In the genomic region with DNA sequence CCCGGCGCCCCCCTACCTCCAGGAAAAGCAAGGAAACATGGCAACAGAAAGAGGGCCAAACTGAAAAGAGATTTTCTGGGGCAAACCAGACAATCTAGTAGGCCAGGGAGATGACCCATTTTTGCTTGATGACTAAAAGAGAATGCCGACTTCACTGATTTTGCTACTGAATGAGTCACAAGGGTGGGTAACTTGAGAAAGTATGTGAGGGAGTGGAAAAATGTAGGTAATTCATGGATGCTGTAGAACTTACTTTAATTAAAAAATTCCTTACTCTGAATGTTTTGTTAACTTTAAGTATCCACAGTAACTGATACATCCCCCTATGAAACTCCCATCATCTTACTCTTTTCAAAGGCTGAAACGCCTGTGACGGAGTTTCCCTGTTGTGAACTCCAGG, we compare ENCODE assay signal across 13 cellular contexts. TPM values are rescaled to one million over a fixed set of nuclear protein-coding genes. Genes with fewer than 3 reads are reported as not detected.
DNase-seq lines count a peak whose midpoint lies in the region; ATAC-seq, FAIRE-seq and TF ChIP-seq lines count a peak whose summit lies in the region.
"Had no signal": no experiment of that assay in that cellular context is flagged by ENCODE, and none has a peak within 500 bp of the region (broad histone marks: within the 10 kb centered on the region; RNA-seq: fewer than 3 reads in every experiment).

No MANE protein-coding gene starts in this region.

- H2BK15ac ChIP-seq in mesenchymal stem cell (ENCODE audit: low read depth, poor library complexity, severe bottlenecking) = no peak overlapping the region

- TF ChIP-seq POLR2A in K562 (conservative IDR thresholded peaks at IDR 0.05) = no peak

- TF ChIP-seq CTCF in AG04450 (IDR thresholded peaks at IDR 0.05; ENCODE audit: low read depth, low read length) = no peak
- TF ChIP-seq CTCF in K562 (IDR thresholded peaks at IDR 0.05 in 2 of 3, conservative IDR thresholded peaks at IDR 0.05 in 1 of 3; ENCODE audit: insufficient read depth in 2 of 3, low read depth in 1 of 3, low read length in 3 of 3) = no peak

- H3K4ac ChIP-seq in mesenchymal stem cell (ENCODE audit: low read depth in 1 of 2, low read length in 2 of 2) = no peak overlapping the region

- 52% methylated on average over 5 of the region's 5 CpGs for WGBS in K562 (ENCODE audit: insufficient coverage, low coverage, missing lambda C conversion rate)
- 56% methylated on average over 5 of the region's 5 CpGs for WGBS in mesenchymal stem cell

- no peak for TF ChIP-seq RAD21 in K562 (CRISPR knock-in tag; conservative IDR thresholded peaks at IDR 0.05 in 1 of 2, IDR thresholded peaks at IDR 0.05 in 1 of 2)

- H3K4me3 ChIP-seq in AG04450 (ENCODE audit: low read depth, low read length) (no peak overlapping the region), K562 (no peak overlapping the region), mesenchymal stem cell (ENCODE audit: insufficient read depth in 1 of 2, low read depth in 1 of 2, low read length in 2 of 2) (no peak overlapping the region)
- H3K4me3 ChIP-seq: Peyer's patch, thoracic aorta had no signal

- H2BK5ac ChIP-seq in mesenchymal stem cell (ENCODE audit: low read depth, low read length, poor library complexity, severe bottlenecking) = no peak overlapping the region

- in situ Hi-C loops in K562 (cut with MboI) = no loop called here

- peaks cover 9% of the 10 kb centered on the region for H3K79me1 ChIP-seq in mesenchymal stem cell (replicated peaks; ENCODE audit: low read length, poor library complexity, severe bottlenecking)

- no peak overlapping the region for H3K4me2 ChIP-seq in K562 (ENCODE audit: insufficient read depth, low read length)
- H3K4me2 ChIP-seq in mesenchymal stem cell (ENCODE audit: low read length, poor library complexity, severe bottlenecking) = no peak overlapping the region

- H3K9me3 ChIP-seq in AG04450 (ENCODE audit: control insufficient read depth, insufficient read depth, low read length) = no peaks in the 10 kb centered on the region
- no peaks in the 10 kb centered on the region; the same call in 1 of the 2 replicates for H3K9me3 ChIP-seq in K562 (replicated peaks; ENCODE audit: control insufficient read depth, insufficient read depth, low read depth, low read length)
- no peaks in the 10 kb centered on the region for H3K9me3 ChIP-seq in mesenchymal stem cell (ENCODE audit: control insufficient read depth, low read length)
- H3K9me3 ChIP-seq: Peyer's patch, thoracic aorta had no signal

- H3K14ac ChIP-seq in mesenchymal stem cell (ENCODE audit: low read length in 2 of 2) = no peak overlapping the region

- H4K8ac ChIP-seq in mesenchymal stem cell (ENCODE audit: low read length) = no peak overlapping the region

- H2AFZ ChIP-seq in K562 (ENCODE audit: low read depth, low read length) (no peak overlapping the region), mesenchymal stem cell (ENCODE audit: low read depth, low read length) (no peak overlapping the region)

- FAIRE-seq in K562 (lab: Jason Lieb, UNC) = no peak

- H4K91ac ChIP-seq in mesenchymal stem cell (ENCODE audit: low read length) = no peak overlapping the region

- H3K36me3 ChIP-seq in K562 (ENCODE audit: control insufficient read depth, insufficient read depth, low read length) (peaks cover 3% of the 10 kb centered on the region; the same call in 2 of the 3 replicates), mesenchymal stem cell (ENCODE audit: control insufficient read depth in 1 of 2, insufficient read depth in 2 of 2, low read depth in 1 of 2, low read length in 2 of 2) (no peaks in the 10 kb centered on the region)
- H3K36me3 ChIP-seq: Peyer's patch, thoracic aorta had no signal

- intact Hi-C loops in K562 (cut with micrococcal nuclease) = no loop called here

- DNase-seq in AG04450 (ENCODE audit: low read depth, low spot score) (peak; percentile 43), K562 (ENCODE audit: extremely low read depth in 1 of 4, low spot score in 3 of 4) (no peak), mesenchymal stem cell (peak; percentile 80), NCI-H2107 treated with DMSO at 0.1 percent for 48 hours (lab: John Stamatoyannopoulos, UW; ENCODE audit: unreplicated experiment) (no peak), NCI-H2196 (lab: John Stamatoyannopoulos, UW; ENCODE audit: unreplicated experiment) (no peak), DMS79 treated with DMSO at 0.1 percent for 48 hours (lab: John Stamatoyannopoulos, UW) (no peak)
- DNase-seq: activated CD4-positive, CD25-positive, alpha-beta regulatory T cell treated with anti-CD3 and anti-CD28 coated beads, Interleukin-2, amount 50 U/mL, for 72 hours; foreskin melanocyte; NCI-H1417 treated with DMSO at 0.1 percent for 48 hours; Peyer's patch had no signal

- H4K20me1 ChIP-seq in K562 (replicated peaks; ENCODE audit: control insufficient read depth, insufficient read depth, low read length) = no peaks in the 10 kb centered on the region

- peaks cover 44% of the 10 kb centered on the region for H3K79me2 ChIP-seq in K562 (ENCODE audit: control insufficient read depth, insufficient read depth, low read length)

- no TSS peak for BruUV-seq in K562 (replicated peaks; lab: Mats Ljungman, UMichigan)

- no peak for TF ChIP-seq EP300 in K562 (IDR thresholded peaks at IDR 0.05; ENCODE audit: low read length)

- ATAC-seq in HG02870 (IDR thresholded peaks at IDR 0.05; ENCODE audit: unreplicated experiment) (peak; percentile 73), K562 (no peak), HG03196 (IDR thresholded peaks at IDR 0.05; ENCODE audit: unreplicated experiment) (no peak)

- CTCF ChIA-PET in AG04450 (lab: Charles Lee) (no interaction called here), K562 (lab: Yijun Ruan, JAX; ENCODE audit: low intra/inter-chr PET ratio) (no interaction called here)

- H3K27me3 ChIP-seq in AG04450 (ENCODE audit: control insufficient read depth, insufficient read depth, low read length) (no peaks in the 10 kb centered on the region), K562 (ENCODE audit: control insufficient read depth in 2 of 2, insufficient read depth in 2 of 2, low read length in 2 of 2) (no peaks in the 10 kb centered on the region), mesenchymal stem cell (ENCODE audit: control insufficient read depth in 1 of 2, insufficient read depth in 1 of 2, low read length in 2 of 2) (no peaks in the 10 kb centered on the region)
- H3K27me3 ChIP-seq: Peyer's patch had no signal

- no peak overlapping the region for H2BK120ac ChIP-seq in mesenchymal stem cell (ENCODE audit: low read depth, low read length)

- no peak overlapping the region for H2AK5ac ChIP-seq in mesenchymal stem cell (ENCODE audit: low read length, severe bottlenecking)

- POLR2A ChIA-PET in AG04450 (lab: Yijun Ruan, JAX) = no interaction called here
- POLR2A ChIA-PET in K562 (lab: Yijun Ruan, JAX) = interaction anchor here (1.1 kb wide), 1 partner anchor 15 kb away, joined by 3 read pairs; no protein-coding TSS in a partner anchor

- no peak overlapping the region for H2BK12ac ChIP-seq in mesenchymal stem cell (ENCODE audit: low read length in 2 of 2)

- no peak overlapping the region for H3K23ac ChIP-seq in mesenchymal stem cell (ENCODE audit: low read length in 2 of 2)

- H3K9me1 ChIP-seq in K562 (ENCODE audit: control insufficient read depth, insufficient read depth, low read length) = no peaks in the 10 kb centered on the region

- H3K9ac ChIP-seq in K562 (ENCODE audit: insufficient read depth in 1 of 2, low read depth in 2 of 2, low read length in 2 of 2) (no peak overlapping the region), mesenchymal stem cell (ENCODE audit: low read length) (peak overlapping the region; percentile 69)

- no peak overlapping the region for H3K18ac ChIP-seq in mesenchymal stem cell (ENCODE audit: low read depth in 1 of 2, low read length in 2 of 2)

- H3K4me1 ChIP-seq in K562 (replicated peaks in 1 of 2; ENCODE audit: control insufficient read depth in 2 of 2, insufficient read depth in 2 of 2, low read length in 2 of 2) (peaks cover 0 to 3% of the 10 kb centered on the region in 2 experiments; a peak in 1 of 5 replicates), mesenchymal stem cell (ENCODE audit: control insufficient read depth, insufficient read depth, low read depth, low read length) (no peaks in the 10 kb centered on the region)
- H3K4me1 ChIP-seq: Peyer's patch had no signal

- H3K27ac ChIP-seq in AG04450 (ENCODE audit: low read depth, low read length) (peak overlapping the region; percentile 68), K562 (ENCODE audit: extremely low read depth, low read depth, low read length) (no peak overlapping the region), mesenchymal stem cell (ENCODE audit: low read length, poor library complexity, severe bottlenecking) (peak overlapping the region; percentile 9)
- H3K27ac ChIP-seq: Peyer's patch, thoracic aorta had no signal

TF ChIP-seq in K562, 482 proteins besides CTCF, POLR2A, EP300 and RAD21 (continues in another document):
- TF ChIP-seq TCF3 (CRISPR knock-in tag; IDR thresholded peaks at IDR 0.05) = no peak

RNA-seq across cellular contexts. Expression of a gene that starts 24.2 kb away (rescaled TPM):
- polyA plus RNA-seq in AG04450 (2011; rRNA removed) = 27.9 and 34.4 TPM in 2 replicates
- polyA minus RNA-seq in AG04450 (2011; rRNA and poly(A)+ RNA removed) = 38.2 and 42.2 TPM in 2 replicates
- 19.0 and 64.7 TPM in 2 replicates for total RNA-seq in K562 (2011; cell fraction: chromatin; rRNA removed; ENCODE audit: low replicate concordance)
- total RNA-seq in K562 (2011; cell fraction: nucleolus; rRNA removed) = 22.7 and 26.3 TPM in 2 replicates
- total RNA-seq in K562 (2011; cell fraction: nucleoplasm; rRNA removed) = 35.1 and 43.4 TPM in 2 replicates
- total RNA-seq in K562 (2014; rRNA removed) = 39.4 and 43.7 TPM in 2 replicates
- total RNA-seq in K562 (2014; rRNA removed; fragmentation: Illumina TruSeq; extraction: Trizol) = 31.9 and 36.8 TPM in 2 replicates
- 36.0 TPM in 2 replicates for total RNA-seq in K562 (2015; rRNA removed; fragmentation: Illumina TruSeq; extraction: Trizol)
- 27.0 and 29.2 TPM in 2 replicates for total RNA-seq in K562 (2021)
- 9.3 and 12.8 TPM in 2 replicates for polyA plus RNA-seq in K562 (2011; rRNA removed)
- polyA plus RNA-seq in K562 (2011; cell fraction: cytosol; rRNA removed) = 7.7 and 9.2 TPM in 2 replicates
- 16.0 and 16.9 TPM in 2 replicates for polyA plus RNA-seq in K562 (2011; cell fraction: nucleus; rRNA removed)
- 29.7 TPM in 2 replicates for polyA plus RNA-seq in K562 (2012)
- 32.6 and 37.5 TPM in 2 replicates for polyA plus RNA-seq in K562 (2014; fragmentation: Illumina TruSeq; extraction: Trizol)
- 10 to 100 TPM; 11.3 to 12.0 TPM for polyA plus RNA-seq in K562 (2014; fragmentation: Nextera tagmentation; extraction: Ambion mirVana)
- polyA plus RNA-seq in K562 (2014; rRNA removed) = 20.5 and 31.0 TPM in 2 replicates
- polyA minus RNA-seq in K562 (2011; rRNA and poly(A)+ RNA removed) = 41.7 and 56.2 TPM in 2 replicates
- 17.6 and 25.5 TPM in 2 replicates for polyA minus RNA-seq in K562 (2011; cell fraction: cytosol; rRNA and poly(A)+ RNA removed)
- polyA minus RNA-seq in K562 (2011; cell fraction: nucleus; rRNA and poly(A)+ RNA removed) = 21.0 and 36.3 TPM in 2 replicates
- 62.8 TPM for polyA plus RNA-seq in mesenchymal stem cell (2013, experiment 1 of 2)
- polyA plus RNA-seq in mesenchymal stem cell (2013, experiment 2 of 2) = 61.7 TPM

Comparison
In these comparisons a context has a peak if more than half of its experiments do, and no peak if none do; other contexts are left out.
1. DNase-seq: peak in AG04450 (single experiment) and mesenchymal stem cell (single experiment); none in K562 (0 of 4), NCI-H2107 treated with DMSO at 0.1 percent for 48 hours (single experiment), NCI-H2196 (single experiment) and DMS79 treated with DMSO at 0.1 percent for 48 hours (single experiment).